In the genomic region with DNA sequence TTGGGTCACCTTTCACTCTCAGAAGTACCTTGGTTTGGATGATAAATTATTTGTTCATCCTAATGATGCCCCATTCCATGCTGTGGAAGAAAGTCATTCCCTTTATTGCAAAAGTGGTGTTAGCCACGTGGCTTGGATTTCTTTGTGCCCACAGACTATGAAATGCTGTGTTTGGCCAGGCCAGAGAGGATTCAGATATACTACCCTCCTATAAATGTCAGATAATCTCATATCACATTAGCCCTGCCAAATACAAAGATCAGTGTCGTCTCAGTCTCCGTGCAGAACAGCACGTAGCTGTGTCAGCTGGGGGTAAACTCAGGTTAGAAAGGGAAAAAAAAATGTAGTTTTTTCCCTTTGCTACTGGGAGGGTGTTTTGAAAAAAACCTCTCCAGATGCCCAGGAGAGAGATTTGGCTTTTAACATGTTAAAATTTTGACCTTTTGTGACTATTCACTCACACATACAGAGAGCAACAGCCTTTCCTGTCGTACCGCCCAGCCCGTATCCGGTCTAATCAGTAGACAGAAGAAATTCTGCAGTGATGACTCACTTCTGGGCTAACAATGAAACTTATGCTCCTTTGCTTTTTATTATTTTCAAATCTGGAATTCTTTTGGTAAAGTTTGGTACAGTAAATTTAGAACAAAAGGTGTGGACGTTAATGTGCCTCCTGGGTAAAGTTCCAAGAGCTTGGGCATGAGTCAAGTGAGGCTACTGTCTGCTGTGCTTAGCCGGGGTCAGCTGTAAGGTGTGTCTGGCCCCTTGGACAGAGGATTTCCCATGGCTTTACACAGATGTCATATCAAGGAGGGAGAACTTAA, we compare ENCODE assay signal across 8 cellular contexts. TPM values are rescaled to one million over a fixed set of nuclear protein-coding genes. Genes with fewer than 3 reads are reported as not detected.
DNase-seq lines count a peak whose midpoint lies in the region; ATAC-seq and TF ChIP-seq lines count a peak whose summit lies in the region.

No MANE protein-coding gene starts in this region.

- H3K9ac ChIP-seq in endocrine pancreas (ENCODE audit: control insufficient read depth, insufficient read depth, low read length): no peak overlapping the region

- H3K9me3 ChIP-seq in endocrine pancreas (ENCODE audit: control insufficient read depth, low read length): no peaks in the 10 kb centered on the region
- no peaks in the 10 kb centered on the region for H3K9me3 ChIP-seq in effector memory CD4-positive, alpha-beta T cell (ENCODE audit: control insufficient read depth, low read length)

- peaks cover 25% of the 10 kb centered on the region for H3K4me1 Mint-ChIP-seq in mesothelial cell of epicardium
- no peaks in the 10 kb centered on the region for H3K4me1 Mint-ChIP-seq in nephron progenitor cell

- H3K27me3 ChIP-seq in endocrine pancreas (ENCODE audit: control insufficient read depth, insufficient read depth, low read length): no peaks in the 10 kb centered on the region
- H3K27me3 ChIP-seq in effector memory CD4-positive, alpha-beta T cell (replicated peaks; ENCODE audit: control insufficient read depth, insufficient read depth, low read length, poor library complexity, severe bottlenecking): no peaks in the 10 kb centered on the region

- H3K4me3 Mint-ChIP-seq in mesothelial cell of epicardium (peak overlapping the region; percentile 31), nephron progenitor cell (no peak overlapping the region)

- H3K27ac ChIP-seq in effector memory CD4-positive, alpha-beta T cell (ENCODE audit: insufficient read depth, low read length, poor library complexity, severe bottlenecking): no peak overlapping the region

- TF ChIP-seq CTCF in mesothelial cell of epicardium (IDR thresholded peaks at IDR 0.05; ENCODE audit: unreplicated experiment) (no peak), nephron progenitor cell (IDR thresholded peaks at IDR 0.05) (no peak)

- no peaks in the 10 kb centered on the region for H3K36me3 Mint-ChIP-seq in mesothelial cell of epicardium
- H3K36me3 Mint-ChIP-seq in nephron progenitor cell (ENCODE audit: low read depth): no peaks in the 10 kb centered on the region

- H3K27me3 Mint-ChIP-seq in mesothelial cell of epicardium (ENCODE audit: low read depth): no peaks in the 10 kb centered on the region
- H3K27me3 Mint-ChIP-seq in nephron progenitor cell (ENCODE audit: low read depth, poor library complexity): peaks cover 10% of the 10 kb centered on the region

- no peaks in the 10 kb centered on the region for H3K4me1 ChIP-seq in endocrine pancreas (ENCODE audit: control insufficient read depth, insufficient read depth, low read length)
- no peaks in the 10 kb centered on the region for H3K4me1 ChIP-seq in effector memory CD4-positive, alpha-beta T cell (ENCODE audit: control insufficient read depth, insufficient read depth, low read length, poor library complexity, severe bottlenecking)

- H3K4me3 ChIP-seq in endocrine pancreas (ENCODE audit: control insufficient read depth, insufficient read depth, low read length): peak overlapping the region; percentile 5
- H3K4me3 ChIP-seq in effector memory CD4-positive, alpha-beta T cell (ENCODE audit: insufficient read depth, low read depth, low read length, poor library complexity, severe bottlenecking): no peak overlapping the region

- H3K9me3 Mint-ChIP-seq in mesothelial cell of epicardium: no peaks in the 10 kb centered on the region
- no peaks in the 10 kb centered on the region for H3K9me3 Mint-ChIP-seq in nephron progenitor cell

- DNase-seq in AG08396 (ENCODE audit: low spot score): peak; percentile 55
- peak; percentile 70 for DNase-seq in NCI-H460 (ENCODE audit: extremely low read depth, low read depth)
- no peak for DNase-seq in mesothelial cell of epicardium (ENCODE audit: low spot score in 2 of 2, unreplicated experiment in 2 of 2)
- DNase-seq in effector memory CD4-positive, alpha-beta T cell: no peak
- no peak for DNase-seq in nephron progenitor cell

- H3K36me3 ChIP-seq in endocrine pancreas (ENCODE audit: control insufficient read depth, insufficient read depth, low read length): no peaks in the 10 kb centered on the region
- H3K36me3 ChIP-seq in effector memory CD4-positive, alpha-beta T cell (ENCODE audit: control insufficient read depth, insufficient read depth, low read length): no peaks in the 10 kb centered on the region

- peak overlapping the region; percentile 94 for H3K27ac Mint-ChIP-seq in mesothelial cell of epicardium
- H3K27ac Mint-ChIP-seq in nephron progenitor cell: no peak overlapping the region

- peak; percentile 84 for ATAC-seq in GM21825 (IDR thresholded peaks at IDR 0.05; ENCODE audit: unreplicated experiment)
- ATAC-seq in HG03521 (IDR thresholded peaks at IDR 0.05; ENCODE audit: unreplicated experiment): no peak

RNA-seq across cellular contexts. Expression of gene PTPRB, which starts 8.5 kb away (rescaled TPM):
- 0.81 and 1.0 TPM in 2 replicates for total RNA-seq in NCI-H460 (2014; rRNA removed; shearing (Covaris generic))
- 0.01 and 0.05 TPM in 2 replicates for polyA plus RNA-seq in NCI-H460 (2014; cell fraction: nucleus; rRNA removed)
- total RNA-seq in mesothelial cell of epicardium: 1.7 to 2.2 TPM (median 1.9 TPM) in 3 replicates

Comparison
In these comparisons a context has a peak if more than half of its experiments do, and no peak if none do; other contexts are left out.
1. DNase-seq: peak in AG08396 (single experiment) and NCI-H460 (single experiment); none in mesothelial cell of epicardium (0 of 2), effector memory CD4-positive, alpha-beta T cell (0 of 3) and nephron progenitor cell (single experiment).